In genomic region chr6:160408528-160408927, GRCh38 we compare ENCODE assay signal across 15 cellular contexts.
DNase-seq lines count a peak whose midpoint lies in the region; ATAC-seq and TF ChIP-seq lines count a peak whose summit lies in the region.
"Had no signal": no experiment of that assay in that cellular context is flagged by ENCODE, and none has a peak within 500 bp of the region (broad histone marks: within the 10 kb centered on the region; RNA-seq: fewer than 3 reads in every experiment).

No MANE protein-coding gene starts in this region.

- H3K4me1 ChIP-seq in HEK293 (ENCODE audit: control insufficient read depth, insufficient read depth, low read length): no peaks in the 10 kb centered on the region
- H3K4me1 ChIP-seq: A549, HAP-1 had no signal

- H3K4me3 ChIP-seq in HEK293 (ENCODE audit: low read depth, low read length): no peak overlapping the region
- no peak overlapping the region for H3K4me3 ChIP-seq in foreskin fibroblast (ENCODE audit: low read depth in 1 of 2, low read length in 2 of 2)
- no peak overlapping the region for H3K4me3 ChIP-seq in MG63
- H3K4me3 ChIP-seq: A549, HAP-1, K562 had no signal

- CTCF ChIA-PET in HEK293 (lab: Yijun Ruan, JAX): no interaction called here

- no peak overlapping the region for H3K27ac ChIP-seq in HEK293 (ENCODE audit: extremely low read depth, low read depth, low read length)
- H3K27ac ChIP-seq: A549, C4-2B, HL-60 had no signal

- in situ Hi-C loops in KBM-7 (cut with MboI; ENCODE audit: low pct_unique_long_range_greater_than_20kb, low sequenced_read_pairs): no loop called here

- TF ChIP-seq CTCF in HEK293 (tag by site-specific recombination; IDR thresholded peaks at IDR 0.05) (no peak), foreskin fibroblast (IDR thresholded peaks at IDR 0.05; ENCODE audit: low read depth, low read length) (no peak)

- H3K36me3 ChIP-seq in HEK293 (ENCODE audit: control insufficient read depth in 2 of 2, insufficient read depth in 1 of 2, low read length in 2 of 2): no peaks in the 10 kb centered on the region
- H3K36me3 ChIP-seq in MG63: no peaks in the 10 kb centered on the region
- H3K36me3 ChIP-seq: HAP-1 had no signal

- no peaks in the 10 kb centered on the region for H3K9me3 ChIP-seq in HEK293 (ENCODE audit: control insufficient read depth, insufficient read depth, low read depth, low read length)
- no peaks in the 10 kb centered on the region for H3K9me3 ChIP-seq in MG63
- H3K9me3 ChIP-seq: A549, HAP-1 had no signal

- DNase-seq in left lobe of liver (ENCODE audit: low spot score) (no peak), sciatic nerve (ENCODE audit: low spot score) (no peak), foreskin fibroblast (no peak), MG63 (no peak), SHP77 (lab: John Stamatoyannopoulos, UW) (no peak), KBM-7 (no peak)
- DNase-seq: AML-193; CD4-positive, alpha-beta memory T cell; IMR-90 had no signal

- POLR2A ChIA-PET in HEK293 (lab: Yijun Ruan, JAX): no interaction called here

- no peaks in the 10 kb centered on the region; the same call in 1 of the 2 replicates for H3K27me3 ChIP-seq in MG63

- intact Hi-C loops in sciatic nerve (cut with DNase I): no loop called here

- ATAC-seq in left lobe of liver: peak; percentile 52
- peak; percentile 49 for ATAC-seq in sciatic nerve
- ATAC-seq: A549, K562 had no signal

TF ChIP-seq in HEK293, 187 proteins besides CTCF, POLR2A, EP300 and RAD21:
- TF ChIP-seq ZNF354C (tag by site-specific recombination; IDR thresholded peaks at IDR 0.05; ENCODE audit: borderline replicate concordance, low read depth): no peak
- no peak for TF ChIP-seq ZNF266 (tag by site-specific recombination; IDR thresholded peaks at IDR 0.05; ENCODE audit: low read depth)
- no peak for TF ChIP-seq ZNF791 (tag by site-specific recombination; IDR thresholded peaks at IDR 0.05)
- TF ChIP-seq ZNF645 (tag by site-specific recombination; IDR thresholded peaks at IDR 0.05): no peak
- 0 out of 2 replicates have a peak, but pooled peaks have one; percentile 18 for TF ChIP-seq SCRT2 (tag by site-specific recombination; IDR thresholded peaks at IDR 0.05)
TF ChIP-seq in HEK293: peak in this region for 1.
